In genomic region chr15:53454843-53455721, GRCh38 we compare ENCODE assay signal across 21 cellular contexts.
"Had no signal": no experiment of that assay in that cellular context is flagged by ENCODE, and none has a peak within 500 bp of the region (broad histone marks: within the 10 kb centered on the region; RNA-seq: fewer than 3 reads in every experiment).

No MANE protein-coding gene starts in this region.

- H3K27ac ChIP-seq: ascending aorta, foreskin keratinocyte, parathyroid adenoma, suprapubic skin, tibial nerve, VCaP had no signal

- H3K9ac ChIP-seq: parathyroid adenoma had no signal

- H3K4me2 ChIP-seq: smooth muscle cell had no signal

- H3K9me3 ChIP-seq: ascending aorta, stomach, suprapubic skin, tibial nerve had no signal

- H2AFZ ChIP-seq: parathyroid adenoma had no signal

- H3K79me2 ChIP-seq: parathyroid adenoma had no signal

- DNase-seq: activated CD4-positive, alpha-beta T cell treated with anti-CD3 and anti-CD28 coated beads, Interleukin-2, amount 10 ng/mL, durations not matched to agents 7 days and 5 days; activated CD4-positive, CD25-positive, alpha-beta regulatory T cell treated with anti-CD3 and anti-CD28 coated beads, Interleukin-2, amount 50 U/mL, for 72 hours; activated CD8-positive, alpha-beta memory T cell treated with anti-CD3 and anti-CD28 coated beads, Interleukin-2, amount 10 ng/mL, durations not matched to agents 7 days and 5 days; activated CD8-positive, alpha-beta T cell treated with anti-CD3 and anti-CD28 coated beads for 36 hours; activated effector memory CD4-positive, alpha-beta T cell treated with anti-CD3 and anti-CD28 coated beads, Interleukin-2, amount 50 U/mL, for 16 hours; activated T-cell treated with anti-CD3 and anti-CD28 coated beads for 4 hours; central memory CD4-positive, alpha-beta T cell; dermis blood vessel endothelial cell; effector CD8-positive, alpha-beta T cell; foreskin keratinocyte; immature natural killer cell; left ventricle myocardium superior; nephron progenitor cell; stimulated activated CD4-positive, alpha-beta T cell treated with anti-CD3 and anti-CD28 coated beads, Interleukin-15, amount 100 ng/mL, for 24 hours; stomach had no signal

- H3K27me3 ChIP-seq: ascending aorta, foreskin keratinocyte, stomach, suprapubic skin, tibial nerve had no signal

- H3K4me3 ChIP-seq: ascending aorta, smooth muscle cell, stomach, suprapubic skin, tibial nerve had no signal

- H3K4me1 ChIP-seq: ascending aorta, foreskin keratinocyte, parathyroid adenoma, suprapubic skin, tibial nerve had no signal

- H3K36me3 ChIP-seq: ascending aorta, stomach, suprapubic skin, tibial nerve had no signal
